19 cellular contexts compared by ENCODE assay signal in genomic region chr6:91097316-91097878, GRCh38.
DNase-seq lines count a peak whose midpoint lies in the region; ATAC-seq and TF ChIP-seq lines count a peak whose summit lies in the region.
"Had no signal": no experiment of that assay in that cellular context is flagged by ENCODE, and none has a peak within 500 bp of the region (broad histone marks: within the 10 kb centered on the region; RNA-seq: fewer than 3 reads in every experiment).

No MANE protein-coding gene starts in this region.

- ATAC-seq in left lung (peak; percentile 71), HG03460 (IDR thresholded peaks at IDR 0.05; ENCODE audit: unreplicated experiment) (no peak)
- ATAC-seq: Panc1 had no signal

- TF ChIP-seq POLR2A in tibial nerve (IDR thresholded peaks at IDR 0.05) = no peak
- TF ChIP-seq POLR2A in spleen (IDR thresholded peaks at IDR 0.05) = no peak

- H3K4me3 ChIP-seq in choroid plexus epithelial cell (ENCODE audit: low read depth, low read length) (no peak overlapping the region), left lung (no peak overlapping the region), tibial nerve (no peak overlapping the region), spleen (no peak overlapping the region)

- TF ChIP-seq EP300 in tibial nerve (IDR thresholded peaks at IDR 0.05) = no peak

- peak; percentile 2 for DNase-seq in NCI-H2107 (lab: John Stamatoyannopoulos, UW)
- no peak for DNase-seq in NCI-H2107 treated with DMSO at 0.1 percent for 48 hours (lab: John Stamatoyannopoulos, UW; ENCODE audit: unreplicated experiment)
- DNase-seq in choroid plexus epithelial cell (ENCODE audit: low read depth) = peak; percentile 78
- peak in 1 of 2 donors; percentile 37 for DNase-seq in left lung
- peak; percentile 36 to 60 for DNase-seq in tibial nerve (ENCODE audit: low spot score in 2 of 2)
- no peak for DNase-seq in spleen
- DNase-seq in activated CD4-positive, alpha-beta T cell treated with anti-CD3 and anti-CD28 coated beads, Interleukin-2, amount 50 U/mL, for 48 hours = no peak
- DNase-seq: activated naive CD4-positive, alpha-beta T cell; effector memory CD4-positive, alpha-beta T cell; foreskin fibroblast; GDM1; immature natural killer cell; NCI-H2227 treated with DMSO at 0.1 percent for 48 hours; retina; stimulated activated CD4-positive, alpha-beta T cell treated with anti-CD3 and anti-CD28 coated beads, Interleukin-4, amount 100 ng/mL, for 4 hours; SW 1271; WERI-Rb-1 had no signal

- H3K27me3 ChIP-seq in left lung (no peaks in the 10 kb centered on the region), tibial nerve (no peaks in the 10 kb centered on the region), spleen (replicated peaks in 1 of 7) (no peaks in the 10 kb centered on the region)

- WGBS in tibial nerve, 2 donors = 14 to 16% methylated on average over 6 of the region's 6 CpGs
- 65 to 79% (median 73%) methylated on average over 6 of the region's 6 CpGs for WGBS in spleen, 5 donors

- H3K27ac ChIP-seq in left lung (no peak overlapping the region), tibial nerve (no peak overlapping the region), spleen (no peak overlapping the region)
- H3K27ac ChIP-seq: WERI-Rb-1 had no signal

- no peaks in the 10 kb centered on the region for H3K4me1 ChIP-seq in left lung
- H3K4me1 ChIP-seq in tibial nerve = peaks cover 0 to 18% (median 5%) of the 10 kb centered on the region in 4 donors
- H3K4me1 ChIP-seq in spleen = no peaks in the 10 kb centered on the region

- no peak for TF ChIP-seq CTCF in choroid plexus epithelial cell (conservative IDR thresholded peaks at IDR 0.05; ENCODE audit: low read depth, low read length)
- TF ChIP-seq CTCF in left lung (IDR thresholded peaks at IDR 0.05) = no peak
- no peak for TF ChIP-seq CTCF in tibial nerve (IDR thresholded peaks at IDR 0.05)
- TF ChIP-seq CTCF in spleen (IDR thresholded peaks at IDR 0.05 in 8 of 11, conservative IDR thresholded peaks at IDR 0.05 in 3 of 11) = no peak

- H3K36me3 ChIP-seq in left lung (no peaks in the 10 kb centered on the region), tibial nerve (no peaks in the 10 kb centered on the region), spleen (no peaks in the 10 kb centered on the region)
- H3K36me3 ChIP-seq: WERI-Rb-1 had no signal

- H3K9me3 ChIP-seq in left lung (no peaks in the 10 kb centered on the region), tibial nerve (no peaks in the 10 kb centered on the region), spleen (no peaks in the 10 kb centered on the region)

- intact Hi-C loops in left lung (cut with DNase I) (no loop called here), spleen (cut with DNase I; ENCODE audit: low total_unique reads) (no loop called here)

Comparison
In these comparisons a context has a peak if more than half of its experiments do, and no peak if none do; other contexts are left out.
1. DNase-seq: peak in NCI-H2107 (single experiment), choroid plexus epithelial cell (single experiment) and tibial nerve (2 of 2); none in NCI-H2107 treated with DMSO at 0.1 percent for 48 hours (single experiment), spleen (single experiment) and activated CD4-positive, alpha-beta T cell treated with anti-CD3 and anti-CD28 coated beads, Interleukin-2, amount 50 U/mL, for 48 hours (0 of 2).